In genomic region chr2:10283106-10284062, GRCh38 we compare ENCODE assay signal across 9 cellular contexts. TPM values are rescaled to one million over a fixed set of nuclear protein-coding genes. Genes with fewer than 3 reads are reported as not detected.
DNase-seq lines count a peak whose midpoint lies in the region; ATAC-seq and TF ChIP-seq lines count a peak whose summit lies in the region.
"Had no signal": no experiment of that assay in that cellular context is flagged by ENCODE, and none has a peak within 500 bp of the region (broad histone marks: within the 10 kb centered on the region; RNA-seq: fewer than 3 reads in every experiment).

No MANE protein-coding gene starts in this region.

- DNase-seq in C1 segment of cervical spinal cord (lab: John Stamatoyannopoulos, UW) (peak in 9 of 14 donors; percentile 10 to 76 (median 28)), M059J (ENCODE audit: low read depth) (peak; percentile 97), astrocyte of the hippocampus (ENCODE audit: low read depth, low spot score) (peak; percentile 80), midbrain (lab: John Stamatoyannopoulos, UW) (peak; percentile 19), stomach (no peak)
- no peak for DNase-seq in activated effector memory CD4-positive, alpha-beta T cell treated with anti-CD3 and anti-CD28 coated beads, Interleukin-2, amount 50 U/mL, for 16 hours
- DNase-seq: NCI-H69 had no signal

- ATAC-seq in GM18867 (IDR thresholded peaks at IDR 0.05; ENCODE audit: unreplicated experiment): no peak
- ATAC-seq in GM19395 (IDR thresholded peaks at IDR 0.05; ENCODE audit: unreplicated experiment): no peak

- no peak for TF ChIP-seq EP300 in stomach (IDR thresholded peaks at IDR 0.05)

- no peak for TF ChIP-seq POLR2A in stomach (IDR thresholded peaks at IDR 0.05)

- 79 to 90% (median 83%) methylated on average over 14 to 16 of the region's 16 CpGs for WGBS in stomach, 5 donors

- TF ChIP-seq CTCF in stomach (IDR thresholded peaks at IDR 0.05): no peak

- H3K36me3 ChIP-seq in stomach: no peaks in the 10 kb centered on the region

- H3K27ac ChIP-seq in stomach: peak overlapping the region in 1 of 5 donors; percentile 66

- intact Hi-C loops in stomach (cut with DNase I; ENCODE audit: low total_unique reads): no loop called here

- no peaks in the 10 kb centered on the region for H3K9me3 ChIP-seq in stomach

- H3K4me3 ChIP-seq in stomach: no peak overlapping the region

- peaks cover 27 to 47% (median 31%) of the 10 kb centered on the region in 4 donors for H3K4me1 ChIP-seq in stomach

- no peaks in the 10 kb centered on the region for H3K27me3 ChIP-seq in stomach

RNA-seq across cellular contexts. Expression of gene HPCAL1, which starts 19.3 kb away (rescaled TPM):
- 250 and 267 TPM in 2 replicates for total RNA-seq in M059J (2014; rRNA removed; shearing (Covaris generic))
- total RNA-seq in stomach: 100 to 1,000 TPM in 2 of 5 donors, 10 to 100 TPM in 3; 14.0 to 571 (median 89.3) TPM
- polyA plus RNA-seq in stomach: 10 to 100 TPM; 46.4 to 97.9 (median 81.6) TPM

Comparison
In these comparisons a context has a peak if more than half of its experiments do, and no peak if none do; other contexts are left out.
1. DNase-seq: peak in C1 segment of cervical spinal cord (9 of 14), M059J (single experiment), astrocyte of the hippocampus (single experiment) and midbrain (single experiment); none in activated effector memory CD4-positive, alpha-beta T cell treated with anti-CD3 and anti-CD28 coated beads, Interleukin-2, amount 50 U/mL, for 16 hours (single experiment) and stomach (single experiment).